In the genomic region with DNA sequence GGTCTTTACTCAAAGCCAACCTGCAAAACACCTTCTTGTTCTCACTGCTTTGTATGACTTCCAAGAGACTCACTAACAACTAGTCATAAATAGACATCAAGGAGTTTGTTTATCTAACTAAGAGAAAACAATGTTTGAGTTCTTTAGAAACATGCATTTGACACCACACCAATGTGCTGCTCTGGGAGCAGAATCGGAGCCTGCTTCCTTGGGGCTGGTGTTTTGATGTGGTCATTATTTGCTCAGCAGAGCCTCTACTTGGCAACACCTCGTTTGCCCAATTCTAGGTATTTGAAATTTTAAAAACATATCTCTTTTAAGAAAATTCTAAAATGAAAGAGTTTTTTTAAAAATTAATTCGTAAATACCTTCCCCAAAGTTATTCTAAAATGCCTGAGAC, we compare ENCODE assay signal across 18 cellular contexts.
DNase-seq lines count a peak whose midpoint lies in the region; ATAC-seq and TF ChIP-seq lines count a peak whose summit lies in the region.
"Had no signal": no experiment of that assay in that cellular context is flagged by ENCODE, and none has a peak within 500 bp of the region (broad histone marks: within the 10 kb centered on the region; RNA-seq: fewer than 3 reads in every experiment).

No MANE protein-coding gene starts in this region.

- H3K27ac Mint-ChIP-seq in activated CD4-positive, alpha-beta T cell treated with anti-CD3 and anti-CD28 coated beads, Interleukin-2, amount 10 ng/mL, durations not matched to agents 24 days and 14 days, result peak overlapping the region; percentile 98
- H3K27ac Mint-ChIP-seq in activated T-helper 1 cell treated with anti-CD3 and anti-CD28 coated beads, Interleukin-12 subunit alpha, Interleukin-12 subunit beta, Interleukin-2, Interleukin-4 antibody, amounts not matched to agents 30 ng/mL and 10 ng/mL and 1 ng/mL, durations not matched to agents 14 hours and 24 hours and 36 hours, result peak overlapping the region; percentile 73
- peak overlapping the region; percentile 16 to 100 (median 82) for H3K27ac Mint-ChIP-seq in naive thymus-derived CD8-positive, alpha-beta T cell

- TF ChIP-seq CTCF in breast epithelium (IDR thresholded peaks at IDR 0.05) (no peak), coronary artery (IDR thresholded peaks at IDR 0.05) (no peak)

- no peaks in the 10 kb centered on the region for H3K9me3 Mint-ChIP-seq in activated CD4-positive, alpha-beta T cell treated with anti-CD3 and anti-CD28 coated beads, Interleukin-2, amount 10 ng/mL, durations not matched to agents 24 days and 14 days
- no peaks in the 10 kb centered on the region for H3K9me3 Mint-ChIP-seq in activated T-helper 1 cell treated with anti-CD3 and anti-CD28 coated beads, Interleukin-12 subunit alpha, Interleukin-12 subunit beta, Interleukin-2, Interleukin-4 antibody, amounts not matched to agents 30 ng/mL and 10 ng/mL and 1 ng/mL, durations not matched to agents 14 hours and 24 hours and 36 hours
- H3K9me3 Mint-ChIP-seq in naive thymus-derived CD8-positive, alpha-beta T cell, result no peaks in the 10 kb centered on the region

- no peak overlapping the region for H3K4me3 Mint-ChIP-seq in activated CD4-positive, alpha-beta T cell treated with anti-CD3 and anti-CD28 coated beads, Interleukin-2, amount 10 ng/mL, durations not matched to agents 24 days and 14 days
- H3K4me3 Mint-ChIP-seq in activated T-helper 1 cell treated with anti-CD3 and anti-CD28 coated beads, Interleukin-12 subunit alpha, Interleukin-12 subunit beta, Interleukin-2, Interleukin-4 antibody, amounts not matched to agents 30 ng/mL and 10 ng/mL and 1 ng/mL, durations not matched to agents 14 hours and 24 hours and 36 hours, result peak overlapping the region; percentile 10
- peak overlapping the region in 9 of 10 donors; percentile 15 to 75 (median 47) for H3K4me3 Mint-ChIP-seq in naive thymus-derived CD8-positive, alpha-beta T cell

- no peaks in the 10 kb centered on the region for H3K9me3 ChIP-seq in breast epithelium
- H3K9me3 ChIP-seq: left ventricle myocardium inferior had no signal

- no peaks in the 10 kb centered on the region for H3K27me3 ChIP-seq in breast epithelium

- H3K27ac ChIP-seq in breast epithelium (no peak overlapping the region), coronary artery (no peak overlapping the region)
- H3K27ac ChIP-seq: foreskin keratinocyte, left ventricle myocardium inferior, RWPE1 had no signal

- H3K36me3 Mint-ChIP-seq in activated CD4-positive, alpha-beta T cell treated with anti-CD3 and anti-CD28 coated beads, Interleukin-2, amount 10 ng/mL, durations not matched to agents 24 days and 14 days (ENCODE audit: low read depth), result peaks cover 43% of the 10 kb centered on the region
- peaks cover 34% of the 10 kb centered on the region for H3K36me3 Mint-ChIP-seq in activated T-helper 1 cell treated with anti-CD3 and anti-CD28 coated beads, Interleukin-12 subunit alpha, Interleukin-12 subunit beta, Interleukin-2, Interleukin-4 antibody, amounts not matched to agents 30 ng/mL and 10 ng/mL and 1 ng/mL, durations not matched to agents 14 hours and 24 hours and 36 hours (ENCODE audit: low read depth)
- H3K36me3 Mint-ChIP-seq in naive thymus-derived CD8-positive, alpha-beta T cell, result peaks cover 0 to 17% (median 3%) of the 10 kb centered on the region in 3 donors

- peak; percentile 28 to 41 for ATAC-seq in naive thymus-derived CD8-positive, alpha-beta T cell
- ATAC-seq: foreskin keratinocyte had no signal

- intact Hi-C loops in activated CD4-positive, alpha-beta T cell treated with anti-CD3 and anti-CD28 coated beads, Interleukin-2, amount 10 ng/mL, durations not matched to agents 24 days and 14 days (cut with micrococcal nuclease), result loop anchor here (1.0 to 10.0 kb wide), 2 partner anchors 12 to 627 kb away; a partner anchor contains a TSS
- intact Hi-C loops in activated T-helper 1 cell treated with anti-CD3 and anti-CD28 coated beads, Interleukin-12 subunit alpha, Interleukin-12 subunit beta, Interleukin-2, Interleukin-4 antibody, amounts not matched to agents 30 ng/mL and 10 ng/mL and 1 ng/mL, durations not matched to agents 14 hours and 24 hours and 36 hours (cut with micrococcal nuclease), result no loop called here
- intact Hi-C loops in breast epithelium (cut with DNase I; ENCODE audit: low total_unique reads), result no loop called here

- H3K4me1 Mint-ChIP-seq in activated CD4-positive, alpha-beta T cell treated with anti-CD3 and anti-CD28 coated beads, Interleukin-2, amount 10 ng/mL, durations not matched to agents 24 days and 14 days, result peaks cover 68% of the 10 kb centered on the region
- H3K4me1 Mint-ChIP-seq in activated T-helper 1 cell treated with anti-CD3 and anti-CD28 coated beads, Interleukin-12 subunit alpha, Interleukin-12 subunit beta, Interleukin-2, Interleukin-4 antibody, amounts not matched to agents 30 ng/mL and 10 ng/mL and 1 ng/mL, durations not matched to agents 14 hours and 24 hours and 36 hours (ENCODE audit: low read depth), result peaks cover 80% of the 10 kb centered on the region
- peaks cover 46 to 70% (median 68%) of the 10 kb centered on the region in 4 donors for H3K4me1 Mint-ChIP-seq in naive thymus-derived CD8-positive, alpha-beta T cell

- no peak overlapping the region for H3K4me3 ChIP-seq in Jurkat, Clone E6-1 (ENCODE audit: low read length)
- H3K4me3 ChIP-seq in breast epithelium (no peak overlapping the region), coronary artery (no peak overlapping the region)
- H3K4me3 ChIP-seq: left ventricle myocardium inferior, skin epidermis had no signal

- no peaks in the 10 kb centered on the region for H3K36me3 ChIP-seq in breast epithelium
- H3K36me3 ChIP-seq: left ventricle myocardium inferior had no signal

- H3K27me3 Mint-ChIP-seq in activated CD4-positive, alpha-beta T cell treated with anti-CD3 and anti-CD28 coated beads, Interleukin-2, amount 10 ng/mL, durations not matched to agents 24 days and 14 days, result no peaks in the 10 kb centered on the region
- H3K27me3 Mint-ChIP-seq in activated T-helper 1 cell treated with anti-CD3 and anti-CD28 coated beads, Interleukin-12 subunit alpha, Interleukin-12 subunit beta, Interleukin-2, Interleukin-4 antibody, amounts not matched to agents 30 ng/mL and 10 ng/mL and 1 ng/mL, durations not matched to agents 14 hours and 24 hours and 36 hours (ENCODE audit: insufficient read depth), result no peaks in the 10 kb centered on the region
- H3K27me3 Mint-ChIP-seq in naive thymus-derived CD8-positive, alpha-beta T cell, result no peaks in the 10 kb centered on the region

- TF ChIP-seq POLR2A in breast epithelium (IDR thresholded peaks at IDR 0.05), result no peak

- peaks cover 0 to 18% of the 10 kb centered on the region in 2 donors for H3K4me1 ChIP-seq in breast epithelium

- POLR2A ChIA-PET in naive thymus-derived CD8-positive, alpha-beta T cell (lab: Charles Lee), result interaction anchor here (0.6 to 1.3 kb wide), 3 partner anchors 10 to 168 kb away, joined by 3 to 4 read pairs (median 3); a partner anchor contains a TSS

- peak; percentile 78 for DNase-seq in activated CD4-positive, alpha-beta T cell treated with anti-CD3 and anti-CD28 coated beads, Interleukin-2, amount 10 ng/mL, durations not matched to agents 24 days and 14 days
- DNase-seq in activated CD4-positive, alpha-beta T cell treated with anti-CD3 and anti-CD28 coated beads for 1 hour, result no peak
- peak; percentile 17 for DNase-seq in Jurkat, Clone E6-1 (ENCODE audit: low read depth, low spot score)
- no peak for DNase-seq in activated T-helper 1 cell treated with anti-CD3 and anti-CD28 coated beads, Interleukin-12 subunit alpha, Interleukin-12 subunit beta, Interleukin-2, Interleukin-4 antibody, amounts not matched to agents 30 ng/mL and 10 ng/mL and 1 ng/mL, durations not matched to agents 14 hours and 24 hours and 36 hours (ENCODE audit: low spot score)
- DNase-seq in naive thymus-derived CD8-positive, alpha-beta T cell, result peak in 4 of 10 donors; percentile 30 to 45 (median 34)
- no peak for DNase-seq in breast epithelium (ENCODE audit: low spot score in 2 of 2)
- DNase-seq in coronary artery (ENCODE audit: low spot score), result no peak
- no peak for DNase-seq in mucosa of gallbladder (ENCODE audit: low spot score)
- DNase-seq: COR-L47, GDM1, HCEC 1CT, left ventricle myocardium inferior, NCI-H2081 treated with DMSO at 0.1 percent for 48 hours, NCI-H774, posterior cingulate gyrus had no signal

Comparison
In these comparisons a context has a peak if more than half of its experiments do, and no peak if none do; other contexts are left out.
1. DNase-seq: peak in activated CD4-positive, alpha-beta T cell treated with anti-CD3 and anti-CD28 coated beads, Interleukin-2, amount 10 ng/mL, durations not matched to agents 24 days and 14 days (single experiment) and Jurkat, Clone E6-1 (single experiment); none in activated CD4-positive, alpha-beta T cell treated with anti-CD3 and anti-CD28 coated beads for 1 hour (single experiment), activated T-helper 1 cell treated with anti-CD3 and anti-CD28 coated beads, Interleukin-12 subunit alpha, Interleukin-12 subunit beta, Interleukin-2, Interleukin-4 antibody, amounts not matched to agents 30 ng/mL and 10 ng/mL and 1 ng/mL, durations not matched to agents 14 hours and 24 hours and 36 hours (single experiment), breast epithelium (0 of 2), coronary artery (single experiment) and mucosa of gallbladder (single experiment).
2. Peak in every context shown above with its lines, with median percentiles within 50 percentile points of each other: H3K27ac Mint-ChIP-seq.